ENCODE assay signal across 1 cellular context in the genomic region with DNA sequence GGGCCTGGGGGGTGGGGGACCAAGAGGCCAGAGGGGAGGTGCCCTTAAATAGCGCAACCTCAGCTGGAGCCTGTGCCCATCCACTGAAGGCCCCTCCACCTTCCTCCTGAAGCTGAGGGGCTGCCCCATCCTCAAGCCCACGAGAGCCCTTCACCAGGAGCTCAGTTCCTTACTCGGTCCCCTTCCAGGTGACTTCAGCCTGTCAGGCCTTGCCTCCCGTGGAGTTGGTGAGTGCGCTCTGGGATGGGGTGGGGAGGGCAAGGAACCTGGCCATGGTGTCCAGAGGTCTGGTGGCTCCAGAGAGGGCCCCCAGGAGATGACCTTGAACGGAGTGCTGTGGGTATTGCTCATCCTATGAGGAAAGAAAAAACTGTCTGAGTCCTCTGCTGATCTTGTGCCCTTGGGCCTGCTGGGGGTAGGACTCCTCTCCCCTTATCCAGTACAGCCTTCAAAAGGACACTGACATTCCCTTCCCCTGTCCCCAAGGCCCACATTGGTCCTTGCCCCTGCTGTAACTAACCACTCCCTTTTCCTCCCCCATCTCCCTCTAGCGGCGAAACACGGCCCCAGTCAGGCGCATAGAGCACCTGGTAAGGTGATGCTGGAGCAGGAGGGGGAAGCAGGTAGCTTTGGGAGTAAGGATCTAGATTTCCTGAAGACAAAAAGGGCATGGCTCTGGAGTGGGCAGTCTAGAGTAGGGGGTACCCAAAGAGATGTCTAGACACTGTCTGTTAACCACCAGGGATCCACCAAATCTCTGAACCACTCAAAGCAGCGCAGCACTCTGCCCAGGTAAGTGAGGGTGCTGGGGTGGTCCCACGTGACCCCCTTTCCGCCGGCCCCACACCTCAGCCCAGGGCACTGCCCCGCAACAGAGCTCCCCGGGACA.
A peak's percentile ranks its signal among the peaks of the same experiment; 100 is the strongest.
TF ChIP-seq lines count a peak whose summit lies in the region.

No MANE protein-coding gene starts in this region.

TF ChIP-seq in HEK293, 187 proteins besides CTCF, POLR2A, EP300 and RAD21 (continued from another document and continues in another):
- TF ChIP-seq, protein P1, sequence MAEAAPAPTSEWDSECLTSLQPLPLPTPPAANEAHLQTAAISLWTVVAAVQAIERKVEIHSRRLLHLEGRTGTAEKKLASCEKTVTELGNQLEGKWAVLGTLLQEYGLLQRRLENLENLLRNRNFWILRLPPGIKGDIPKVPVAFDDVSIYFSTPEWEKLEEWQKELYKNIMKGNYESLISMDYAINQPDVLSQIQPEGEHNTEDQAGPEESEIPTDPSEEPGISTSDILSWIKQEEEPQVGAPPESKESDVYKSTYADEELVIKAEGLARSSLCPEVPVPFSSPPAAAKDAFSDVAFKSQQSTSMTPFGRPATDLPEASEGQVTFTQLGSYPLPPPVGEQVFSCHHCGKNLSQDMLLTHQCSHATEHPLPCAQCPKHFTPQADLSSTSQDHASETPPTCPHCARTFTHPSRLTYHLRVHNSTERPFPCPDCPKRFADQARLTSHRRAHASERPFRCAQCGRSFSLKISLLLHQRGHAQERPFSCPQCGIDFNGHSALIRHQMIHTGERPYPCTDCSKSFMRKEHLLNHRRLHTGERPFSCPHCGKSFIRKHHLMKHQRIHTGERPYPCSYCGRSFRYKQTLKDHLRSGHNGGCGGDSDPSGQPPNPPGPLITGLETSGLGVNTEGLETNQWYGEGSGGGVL (tag by site-specific recombination; IDR thresholded peaks at IDR 0.05), result peak; percentile 8; the same call in 1 of the 2 replicates
- TF ChIP-seq, protein P2, sequence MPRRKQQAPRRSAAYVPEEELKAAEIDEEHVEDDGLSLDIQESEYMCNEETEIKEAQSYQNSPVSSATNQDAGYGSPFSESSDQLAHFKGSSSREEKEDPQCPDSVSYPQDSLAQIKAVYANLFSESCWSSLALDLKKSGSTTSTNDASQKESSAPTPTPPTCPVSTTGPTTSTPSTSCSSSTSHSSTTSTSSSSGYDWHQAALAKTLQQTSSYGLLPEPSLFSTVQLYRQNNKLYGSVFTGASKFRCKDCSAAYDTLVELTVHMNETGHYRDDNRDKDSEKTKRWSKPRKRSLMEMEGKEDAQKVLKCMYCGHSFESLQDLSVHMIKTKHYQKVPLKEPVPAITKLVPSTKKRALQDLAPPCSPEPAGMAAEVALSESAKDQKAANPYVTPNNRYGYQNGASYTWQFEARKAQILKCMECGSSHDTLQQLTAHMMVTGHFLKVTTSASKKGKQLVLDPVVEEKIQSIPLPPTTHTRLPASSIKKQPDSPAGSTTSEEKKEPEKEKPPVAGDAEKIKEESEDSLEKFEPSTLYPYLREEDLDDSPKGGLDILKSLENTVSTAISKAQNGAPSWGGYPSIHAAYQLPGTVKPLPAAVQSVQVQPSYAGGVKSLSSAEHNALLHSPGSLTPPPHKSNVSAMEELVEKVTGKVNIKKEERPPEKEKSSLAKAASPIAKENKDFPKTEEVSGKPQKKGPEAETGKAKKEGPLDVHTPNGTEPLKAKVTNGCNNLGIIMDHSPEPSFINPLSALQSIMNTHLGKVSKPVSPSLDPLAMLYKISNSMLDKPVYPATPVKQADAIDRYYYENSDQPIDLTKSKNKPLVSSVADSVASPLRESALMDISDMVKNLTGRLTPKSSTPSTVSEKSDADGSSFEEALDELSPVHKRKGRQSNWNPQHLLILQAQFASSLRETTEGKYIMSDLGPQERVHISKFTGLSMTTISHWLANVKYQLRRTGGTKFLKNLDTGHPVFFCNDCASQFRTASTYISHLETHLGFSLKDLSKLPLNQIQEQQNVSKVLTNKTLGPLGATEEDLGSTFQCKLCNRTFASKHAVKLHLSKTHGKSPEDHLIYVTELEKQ (tag by site-specific recombination; IDR thresholded peaks at IDR 0.05; ENCODE audit: borderline replicate concordance), result no peak
- TF ChIP-seq ZNF629 (tag by site-specific recombination; IDR thresholded peaks at IDR 0.05) (no peak), ZNF404 (tag by site-specific recombination; IDR thresholded peaks at IDR 0.05) (no peak), ZNF169 (tag by site-specific recombination; IDR thresholded peaks at IDR 0.05) (no peak), ZEB2 (tag by site-specific recombination; IDR thresholded peaks at IDR 0.05) (0 out of 2 replicates have a peak, but pooled peaks have one; percentile 68), GLIS2 (tag by site-specific recombination; IDR thresholded peaks at IDR 0.05) (peak; percentile 36), ZNF837 (tag by site-specific recombination; IDR thresholded peaks at IDR 0.05) (no peak), ZXDB (tag by site-specific recombination; IDR thresholded peaks at IDR 0.05) (peak; percentile 39), GFI1B (tag by site-specific recombination; IDR thresholded peaks at IDR 0.05) (no peak), SP7 (tag by site-specific recombination; IDR thresholded peaks at IDR 0.05) (no peak), ZNF140 (tag by site-specific recombination; IDR thresholded peaks at IDR 0.05) (no peak), PRDM10 (tag by site-specific recombination; IDR thresholded peaks at IDR 0.05) (0 out of 2 replicates have a peak, but pooled peaks have one; percentile 9), ZNF544 (tag by site-specific recombination; IDR thresholded peaks at IDR 0.05) (no peak), PRDM2 (tag by site-specific recombination; IDR thresholded peaks at IDR 0.05; ENCODE audit: borderline replicate concordance) (peak; percentile 43; the same call in 1 of the 2 replicates), GLIS1 (tag by site-specific recombination; IDR thresholded peaks at IDR 0.05) (peak; percentile 37), ZNF530 (tag by site-specific recombination; IDR thresholded peaks at IDR 0.05; ENCODE audit: low read depth) (no peak), MZF1 (tag by site-specific recombination; IDR thresholded peaks at IDR 0.05; ENCODE audit: borderline replicate concordance) (no peak), ZNF302 (tag by site-specific recombination; IDR thresholded peaks at IDR 0.05; ENCODE audit: low read depth) (no peak), ZNF707 (tag by site-specific recombination; IDR thresholded peaks at IDR 0.05) (no peak), ZFP41 (tag by site-specific recombination; IDR thresholded peaks at IDR 0.05; ENCODE audit: borderline replicate concordance) (no peak), ZNF76 (tag by site-specific recombination; IDR thresholded peaks at IDR 0.05; ENCODE audit: borderline replicate concordance, low read depth) (no peak), ZNF654 (tag by site-specific recombination; IDR thresholded peaks at IDR 0.05; ENCODE audit: low read depth) (no peak), KLF8 (tag by site-specific recombination; IDR thresholded peaks at IDR 0.05) (peak; percentile 35; the same call in 1 of the 2 replicates), HOXD13 (CRISPR knock-in tag; IDR thresholded peaks at IDR 0.05; ENCODE audit: borderline replicate concordance) (no peak), ZNF155 (tag by site-specific recombination; IDR thresholded peaks at IDR 0.05) (no peak)
- TF ChIP-seq, protein P3, sequence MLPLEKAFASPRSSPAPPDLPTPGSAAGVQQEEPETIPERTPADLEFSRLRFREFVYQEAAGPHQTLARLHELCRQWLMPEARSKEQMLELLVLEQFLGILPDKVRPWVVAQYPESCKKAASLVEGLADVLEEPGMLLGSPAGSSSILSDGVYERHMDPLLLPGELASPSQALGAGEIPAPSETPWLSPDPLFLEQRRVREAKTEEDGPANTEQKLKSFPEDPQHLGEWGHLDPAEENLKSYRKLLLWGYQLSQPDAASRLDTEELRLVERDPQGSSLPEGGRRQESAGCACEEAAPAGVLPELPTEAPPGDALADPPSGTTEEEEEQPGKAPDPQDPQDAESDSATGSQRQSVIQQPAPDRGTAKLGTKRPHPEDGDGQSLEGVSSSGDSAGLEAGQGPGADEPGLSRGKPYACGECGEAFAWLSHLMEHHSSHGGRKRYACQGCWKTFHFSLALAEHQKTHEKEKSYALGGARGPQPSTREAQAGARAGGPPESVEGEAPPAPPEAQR (tag by site-specific recombination; IDR thresholded peaks at IDR 0.05), result no peak
- TF ChIP-seq, protein P4, sequence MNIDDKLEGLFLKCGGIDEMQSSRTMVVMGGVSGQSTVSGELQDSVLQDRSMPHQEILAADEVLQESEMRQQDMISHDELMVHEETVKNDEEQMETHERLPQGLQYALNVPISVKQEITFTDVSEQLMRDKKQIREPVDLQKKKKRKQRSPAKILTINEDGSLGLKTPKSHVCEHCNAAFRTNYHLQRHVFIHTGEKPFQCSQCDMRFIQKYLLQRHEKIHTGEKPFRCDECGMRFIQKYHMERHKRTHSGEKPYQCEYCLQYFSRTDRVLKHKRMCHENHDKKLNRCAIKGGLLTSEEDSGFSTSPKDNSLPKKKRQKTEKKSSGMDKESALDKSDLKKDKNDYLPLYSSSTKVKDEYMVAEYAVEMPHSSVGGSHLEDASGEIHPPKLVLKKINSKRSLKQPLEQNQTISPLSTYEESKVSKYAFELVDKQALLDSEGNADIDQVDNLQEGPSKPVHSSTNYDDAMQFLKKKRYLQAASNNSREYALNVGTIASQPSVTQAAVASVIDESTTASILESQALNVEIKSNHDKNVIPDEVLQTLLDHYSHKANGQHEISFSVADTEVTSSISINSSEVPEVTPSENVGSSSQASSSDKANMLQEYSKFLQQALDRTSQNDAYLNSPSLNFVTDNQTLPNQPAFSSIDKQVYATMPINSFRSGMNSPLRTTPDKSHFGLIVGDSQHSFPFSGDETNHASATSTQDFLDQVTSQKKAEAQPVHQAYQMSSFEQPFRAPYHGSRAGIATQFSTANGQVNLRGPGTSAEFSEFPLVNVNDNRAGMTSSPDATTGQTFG (tag by site-specific recombination; IDR thresholded peaks at IDR 0.05; ENCODE audit: borderline replicate concordance), result no peak
- TF ChIP-seq, protein P5, sequence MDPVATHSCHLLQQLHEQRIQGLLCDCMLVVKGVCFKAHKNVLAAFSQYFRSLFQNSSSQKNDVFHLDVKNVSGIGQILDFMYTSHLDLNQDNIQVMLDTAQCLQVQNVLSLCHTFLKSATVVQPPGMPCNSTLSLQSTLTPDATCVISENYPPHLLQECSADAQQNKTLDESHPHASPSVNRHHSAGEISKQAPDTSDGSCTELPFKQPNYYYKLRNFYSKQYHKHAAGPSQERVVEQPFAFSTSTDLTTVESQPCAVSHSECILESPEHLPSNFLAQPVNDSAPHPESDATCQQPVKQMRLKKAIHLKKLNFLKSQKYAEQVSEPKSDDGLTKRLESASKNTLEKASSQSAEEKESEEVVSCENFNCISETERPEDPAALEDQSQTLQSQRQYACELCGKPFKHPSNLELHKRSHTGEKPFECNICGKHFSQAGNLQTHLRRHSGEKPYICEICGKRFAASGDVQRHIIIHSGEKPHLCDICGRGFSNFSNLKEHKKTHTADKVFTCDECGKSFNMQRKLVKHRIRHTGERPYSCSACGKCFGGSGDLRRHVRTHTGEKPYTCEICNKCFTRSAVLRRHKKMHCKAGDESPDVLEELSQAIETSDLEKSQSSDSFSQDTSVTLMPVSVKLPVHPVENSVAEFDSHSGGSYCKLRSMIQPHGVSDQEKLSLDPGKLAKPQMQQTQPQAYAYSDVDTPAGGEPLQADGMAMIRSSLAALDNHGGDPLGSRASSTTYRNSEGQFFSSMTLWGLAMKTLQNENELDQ (tag by site-specific recombination; IDR thresholded peaks at IDR 0.05; ENCODE audit: low read depth), result no peak
